Comparison of ENCODE assay signal across 8 cellular contexts in the genomic region with DNA sequence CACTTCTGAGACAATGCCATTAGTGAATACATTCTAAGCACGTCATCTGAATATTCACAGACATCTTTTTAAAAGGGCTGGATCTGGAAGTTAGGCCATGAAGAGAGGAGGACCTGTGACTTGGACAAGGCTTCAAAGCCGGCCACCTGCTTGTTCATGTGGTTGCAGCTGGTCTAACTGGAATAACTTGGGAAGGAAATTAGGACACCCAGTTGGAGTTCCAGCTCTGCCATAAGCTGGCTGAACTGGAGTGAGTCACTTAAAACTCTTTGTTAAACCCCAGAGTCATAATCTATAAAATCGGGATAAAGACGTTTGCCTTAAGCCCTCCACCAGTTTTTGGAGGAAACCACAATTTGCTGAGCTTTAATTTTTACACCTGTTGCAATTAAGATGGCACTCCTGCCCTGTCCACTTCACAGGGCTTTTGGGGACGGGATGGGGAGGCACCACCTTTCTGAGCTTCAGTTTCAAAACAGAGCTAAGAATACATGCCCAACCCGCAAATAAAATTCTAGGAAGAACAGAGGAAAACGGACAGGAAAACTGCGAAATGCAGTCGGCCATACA. TPM values are rescaled to one million over a fixed set of nuclear protein-coding genes. Genes with fewer than 3 reads are reported as not detected.
A peak's percentile ranks its signal among the peaks of the same experiment; 100 is the strongest.
DNase-seq lines count a peak whose midpoint lies in the region; ATAC-seq and TF ChIP-seq lines count a peak whose summit lies in the region.

No MANE protein-coding gene starts in this region.

- no peaks in the 10 kb centered on the region for H3K9me3 ChIP-seq in SJCRH30 (replicated peaks)

- H3K27me3 ChIP-seq in SJCRH30: no peaks in the 10 kb centered on the region

- H3K27ac ChIP-seq in SJCRH30: no peak overlapping the region

- TF ChIP-seq CTCF in AG09309 (IDR thresholded peaks at IDR 0.05; ENCODE audit: control insufficient read depth, insufficient read depth, low read depth, low read length, missing control alignments): no peak
- TF ChIP-seq CTCF in fibroblast of the aortic adventitia (IDR thresholded peaks at IDR 0.05; ENCODE audit: insufficient read depth, low read length): no peak

- no peak for DNase-seq in AG09309 (ENCODE audit: low read depth)
- peak; percentile 33 to 68 for DNase-seq in SJCRH30
- DNase-seq in fibroblast of the aortic adventitia (ENCODE audit: low read depth): peak; percentile 5
- DNase-seq in renal cortical epithelial cell (ENCODE audit: low read depth): peak; percentile 32
- no peak for DNase-seq in dedifferentiated amniotic fluid mesenchymal stem cell (ENCODE audit: extremely low spot score)
- no peak for DNase-seq in NCI-H1092 treated with DMSO at 0.1 percent for 48 hours (lab: John Stamatoyannopoulos, UW)
- DNase-seq in stimulated activated CD4-positive, alpha-beta T cell treated with anti-CD3 and anti-CD28 coated beads, Interleukin-15, amount 100 ng/mL, for 24 hours: no peak

- H3K4me3 ChIP-seq in AG09309 (ENCODE audit: control insufficient read depth, low read depth, low read length) (peak overlapping the region; percentile 98), SJCRH30 (peak overlapping the region; percentile 100), fibroblast of the aortic adventitia (ENCODE audit: low read depth, low read length) (peak overlapping the region; percentile 91)

- peaks cover 13% of the 10 kb centered on the region for H3K4me1 ChIP-seq in SJCRH30

- H3K36me3 ChIP-seq in SJCRH30: no peaks in the 10 kb centered on the region

- peak; percentile 7 for ATAC-seq in GM21423 (IDR thresholded peaks at IDR 0.05; ENCODE audit: unreplicated experiment)

RNA-seq across cellular contexts. Expression of gene STX17, which starts 0.5 kb away (rescaled TPM):
- total RNA-seq in SJCRH30 (2014; rRNA removed; shearing (Covaris generic)): 17.2 and 18.1 TPM in 2 replicates
- total RNA-seq in fibroblast of the aortic adventitia (ENCODE audit: low replicate concordance): 21.2 and 32.1 TPM in 2 replicates
- total RNA-seq in renal cortical epithelial cell: 24.0 and 30.5 TPM in 2 replicates

Comparison
In these comparisons a context has a peak if more than half of its experiments do, and no peak if none do; other contexts are left out.
1. DNase-seq: peak in SJCRH30 (2 of 2), fibroblast of the aortic adventitia (single experiment) and renal cortical epithelial cell (single experiment); none in AG09309 (single experiment), dedifferentiated amniotic fluid mesenchymal stem cell (single experiment), NCI-H1092 treated with DMSO at 0.1 percent for 48 hours (single experiment) and stimulated activated CD4-positive, alpha-beta T cell treated with anti-CD3 and anti-CD28 coated beads, Interleukin-15, amount 100 ng/mL, for 24 hours (single experiment).
2. Peak in every context shown above with its lines, with median percentiles within 50 percentile points of each other: H3K4me3 ChIP-seq.